Comparison of ENCODE assay signal across 7 cellular contexts in the genomic region with DNA sequence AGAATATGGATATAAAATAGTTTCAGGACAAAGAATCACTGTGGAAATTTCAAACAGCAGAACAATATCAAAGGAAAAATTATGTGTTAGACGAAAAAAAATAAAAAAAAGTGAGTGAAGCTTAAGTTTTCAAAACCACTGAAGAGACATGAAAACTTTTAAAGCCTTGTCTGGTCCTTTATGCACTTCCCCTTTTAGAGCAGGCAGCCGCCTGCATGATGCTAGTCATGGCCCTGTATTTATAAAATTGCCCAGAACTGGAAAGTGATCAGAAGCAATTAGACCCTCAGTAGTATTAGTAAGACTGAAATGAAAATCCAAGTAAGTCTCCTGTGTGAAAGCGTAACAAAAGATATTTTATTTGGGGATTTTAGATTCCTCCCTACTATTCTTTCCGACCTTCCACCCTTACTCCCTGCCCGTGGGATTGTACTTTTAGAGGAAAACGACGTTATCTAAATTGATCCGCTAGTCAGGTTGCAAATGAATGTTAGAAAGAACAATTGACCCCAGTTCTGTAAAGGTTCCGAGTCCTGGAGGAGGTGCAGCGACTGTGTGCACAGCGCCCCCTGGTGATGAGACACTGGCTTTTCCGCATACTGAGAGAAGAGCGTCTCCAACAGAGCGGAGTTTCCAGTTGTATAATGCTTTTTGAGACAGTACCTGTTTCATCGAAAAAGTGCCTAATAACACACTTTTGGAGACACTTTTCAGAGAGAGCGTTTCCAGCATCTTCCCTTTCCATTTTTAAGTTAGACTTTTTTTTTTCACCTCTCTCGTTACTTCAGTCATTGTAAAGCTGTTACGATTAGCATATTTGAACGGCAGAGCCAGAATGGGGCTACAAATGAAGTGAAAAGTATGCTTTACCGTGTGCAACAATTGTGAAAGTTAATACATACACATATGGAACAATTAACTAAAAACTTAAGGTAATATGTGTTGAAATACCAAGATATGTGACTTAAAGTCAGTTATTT. TPM values are rescaled to one million over a fixed set of nuclear protein-coding genes. Genes with fewer than 3 reads are reported as not detected.
DNase-seq lines count a peak whose midpoint lies in the region; ATAC-seq and TF ChIP-seq lines count a peak whose summit lies in the region.

No MANE protein-coding gene starts in this region.

- H2AFZ ChIP-seq in HCT116 (ENCODE audit: low read depth, low read length, poor library complexity, severe bottlenecking), result no peak overlapping the region

- H3K27me3 ChIP-seq in HCT116 (ENCODE audit: insufficient read depth, low read length) (no peaks in the 10 kb centered on the region), psoas muscle (ENCODE audit: insufficient read depth in 3 of 3, low read length in 2 of 3) (no peaks in the 10 kb centered on the region)
- H3K27me3 ChIP-seq in CD4-positive, alpha-beta T cell (ENCODE audit: control insufficient read depth, insufficient read depth, low read length), result no peaks in the 10 kb centered on the region

- intact Hi-C loops in HCT116 (cut with micrococcal nuclease), result loop anchor here (1.0 kb wide), 3 partner anchors 195 to 378 kb away; no protein-coding TSS in a partner anchor
- intact Hi-C loops in psoas muscle (cut with DNase I), result no loop called here
- intact Hi-C loops in CD4-positive, alpha-beta T cell (cut with DNase I, micrococcal nuclease), result no loop called here

- POLR2A ChIA-PET in HCT116 (lab: Charles Lee), result no interaction called here
- POLR2A ChIA-PET in CD4-positive, alpha-beta T cell (lab: Charles Lee), result no interaction called here

- H3K36me3 ChIP-seq in HCT116 (ENCODE audit: control insufficient read depth in 1 of 2, insufficient read depth in 2 of 2, low read length in 2 of 2) (peaks cover 22 to 34% of the 10 kb centered on the region in 2 experiments), psoas muscle (ENCODE audit: insufficient read depth in 1 of 2, low read depth in 1 of 2) (no peaks in the 10 kb centered on the region)

- no peaks in the 10 kb centered on the region for H3K36me3 Mint-ChIP-seq in CD4-positive, alpha-beta T cell (ENCODE audit: low read depth)

- H3K4me1 ChIP-seq in HCT116 (ENCODE audit: control insufficient read depth in 1 of 2, insufficient read depth in 2 of 2, low read length in 2 of 2) (no peaks in the 10 kb centered on the region), psoas muscle (no peaks in the 10 kb centered on the region)

- no peaks in the 10 kb centered on the region for H3K9me2 ChIP-seq in HCT116 (ENCODE audit: insufficient read depth)

- H3K27ac ChIP-seq in HCT116 (ENCODE audit: low read depth, low read length) (no peak overlapping the region), psoas muscle (no peak overlapping the region)
- no peak overlapping the region for H3K27ac ChIP-seq in CD4-positive, alpha-beta T cell (ENCODE audit: low read depth, low read length)

- TF ChIP-seq POLR2A in HCT116 (IDR thresholded peaks at IDR 0.05; ENCODE audit: borderline replicate concordance, extremely low read depth, insufficient read depth, insufficient read length), result no peak

- DNase-seq in EL (peak; percentile 47), HCT116 (ENCODE audit: low read depth, low spot score) (peak; percentile 47), RPMI7951 (ENCODE audit: low read depth) (peak; percentile 36), fibroblast of mammary gland (ENCODE audit: low read depth) (peak; percentile 73), psoas muscle (peak; percentile 54 to 67), DMS79 (lab: John Stamatoyannopoulos, UW) (no peak)
- no peak for DNase-seq in CD4-positive, alpha-beta T cell

- TF ChIP-seq RAD21 in HCT116 (IDR thresholded peaks at IDR 0.05; ENCODE audit: low read depth), result peak; percentile 76

- no peaks in the 10 kb centered on the region for H3K27me3 Mint-ChIP-seq in CD4-positive, alpha-beta T cell

- H4K20me1 ChIP-seq in HCT116 (ENCODE audit: insufficient read depth), result no peaks in the 10 kb centered on the region

- H3K9me3 ChIP-seq in HCT116 (ENCODE audit: control insufficient read depth in 1 of 2, insufficient read depth in 1 of 2, low read depth in 1 of 2, low read length in 2 of 2) (no peaks in the 10 kb centered on the region), psoas muscle (no peaks in the 10 kb centered on the region)
- no peaks in the 10 kb centered on the region for H3K9me3 ChIP-seq in CD4-positive, alpha-beta T cell (ENCODE audit: control insufficient read depth, low read length)

- TF ChIP-seq CTCF in HCT116 (IDR thresholded peaks at IDR 0.05 in 2 of 3, conservative IDR thresholded peaks at IDR 0.05 in 1 of 3; ENCODE audit: borderline replicate concordance in 1 of 3, insufficient read depth in 1 of 3, low read depth in 2 of 3, low read length in 2 of 3) (peak; percentile 52 to 95 (median 93); a peak in 5 of 6 replicates), fibroblast of mammary gland (conservative IDR thresholded peaks at IDR 0.05; ENCODE audit: control insufficient read depth, insufficient read depth, low read depth, low read length) (peak; percentile 90), psoas muscle (IDR thresholded peaks at IDR 0.05) (peak; percentile 31)
- TF ChIP-seq CTCF in CD4-positive, alpha-beta T cell (IDR thresholded peaks at IDR 0.05), result no peak

- ATAC-seq in HCT116 (peak; percentile 91), psoas muscle (no peak)
- ATAC-seq in CD4-positive, alpha-beta T cell (ENCODE audit: poor library complexity), result no peak

- WGBS in psoas muscle, 3 donors, result 71 to 72% (median 72%) methylated on average over 20 of the region's 20 CpGs

- peaks cover 5% of the 10 kb centered on the region for H3K9me3 Mint-ChIP-seq in CD4-positive, alpha-beta T cell

- no TSS peak for BruUV-seq in HCT116 (replicated peaks; lab: Mats Ljungman, UMichigan)

- no peak overlapping the region for H3K27ac Mint-ChIP-seq in CD4-positive, alpha-beta T cell

- H3K4me1 Mint-ChIP-seq in CD4-positive, alpha-beta T cell (ENCODE audit: low read depth), result no peaks in the 10 kb centered on the region

- no peak overlapping the region for H3K4me3 Mint-ChIP-seq in CD4-positive, alpha-beta T cell

- H3K9ac ChIP-seq in HCT116 (ENCODE audit: low read length), result no peak overlapping the region

- H3K4me2 ChIP-seq in HCT116 (ENCODE audit: low read length), result no peak overlapping the region

- CTCF ChIA-PET in HCT116 (lab: Charles Lee), result interaction anchor here (0.7 to 2.7 kb wide), 2 partner anchors 14 to 194 kb away, joined by 3 to 14 read pairs; no protein-coding TSS in a partner anchor
- CTCF ChIA-PET in CD4-positive, alpha-beta T cell (lab: Charles Lee), result no interaction called here

- RAD21 ChIA-PET in HCT116 (lab: Charles Lee; ENCODE audit: low non-redundant PET in 1 of 2, low total read pairs in 2 of 2, uncharacterized antibody in 2 of 2, unreplicated experiment in 2 of 2), result interaction anchor here in 1 of 2 experiments (0.7 kb wide), 1 partner anchor 12 kb away, joined by 3 read pairs; no protein-coding TSS in a partner anchor

- H3K4me3 ChIP-seq in HCT116 (replicated peaks in 1 of 2; ENCODE audit: low read depth in 1 of 2, low read length in 2 of 2), result no peak overlapping the region
- H3K4me3 ChIP-seq in fibroblast of mammary gland (ENCODE audit: control insufficient read depth, low read depth, low read length), result no peak overlapping the region
- no peak overlapping the region for H3K4me3 ChIP-seq in psoas muscle

- peaks cover 13% of the 10 kb centered on the region; the same call in 1 of the 2 replicates for H3K79me2 ChIP-seq in HCT116 (ENCODE audit: insufficient read depth, low read length)

TF ChIP-seq in HCT116, 20 proteins besides CTCF, POLR2A, EP300 and RAD21:
- TF ChIP-seq, protein P1, sequence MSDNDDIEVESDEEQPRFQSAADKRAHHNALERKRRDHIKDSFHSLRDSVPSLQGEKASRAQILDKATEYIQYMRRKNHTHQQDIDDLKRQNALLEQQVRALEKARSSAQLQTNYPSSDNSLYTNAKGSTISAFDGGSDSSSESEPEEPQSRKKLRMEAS (IDR thresholded peaks at IDR 0.05), result no peak
- no peak for TF ChIP-seq ZNF274 (IDR thresholded peaks at IDR 0.05; ENCODE audit: low read depth, low read length)
- no peak for TF ChIP-seq EGR1 (IDR thresholded peaks at IDR 0.05; ENCODE audit: low read depth)
- no peak for TF ChIP-seq EZH2phosphoT487 (IDR thresholded peaks at IDR 0.05; ENCODE audit: borderline replicate concordance)

RNA-seq across cellular contexts. Expression of a gene that starts 12.4 kb away (rescaled TPM):
- total RNA-seq in HCT116 (2021; ENCODE audit: unreplicated experiment) (111 TPM), psoas muscle (10 to 100 TPM in 3 of 4 donors, 1 to 10 TPM in 1; 9.3 to 33.6 (median 15.0) TPM)
- 103 and 164 TPM in 2 replicates for polyA plus RNA-seq in HCT116 (2012)
- total RNA-seq in RPMI7951 (2014; rRNA removed; shearing (Covaris generic)), result 62.5 and 75.6 TPM in 2 replicates
- polyA plus RNA-seq in psoas muscle, result 10 to 100 TPM; 16.8 to 31.7 (median 24.1) TPM
- total RNA-seq in CD4-positive, alpha-beta T cell, result 1 to 10 TPM in 1 of 2 experiments, not detected in 1; 1.4 TPM

Comparison
In these comparisons a context has a peak if more than half of its experiments do, and no peak if none do; other contexts are left out.
1. DNase-seq: peak in EL (single experiment), HCT116 (single experiment), RPMI7951 (single experiment), fibroblast of mammary gland (single experiment) and psoas muscle (2 of 2); none in CD4-positive, alpha-beta T cell (0 of 10) and DMS79 (single experiment).
2. RNA of a gene that starts 12.4 kb away (total RNA-seq): 111 TPM in HCT116 (single experiment), 62.5 to 75.6 TPM in RPMI7951 and 9.3 to 33.6 TPM in psoas muscle; 1.4 TPM in CD4-positive, alpha-beta T cell; every median in the first group is over 4 times any median in the second.